ENCODE assay signal across 8 cellular contexts in the genomic region with DNA sequence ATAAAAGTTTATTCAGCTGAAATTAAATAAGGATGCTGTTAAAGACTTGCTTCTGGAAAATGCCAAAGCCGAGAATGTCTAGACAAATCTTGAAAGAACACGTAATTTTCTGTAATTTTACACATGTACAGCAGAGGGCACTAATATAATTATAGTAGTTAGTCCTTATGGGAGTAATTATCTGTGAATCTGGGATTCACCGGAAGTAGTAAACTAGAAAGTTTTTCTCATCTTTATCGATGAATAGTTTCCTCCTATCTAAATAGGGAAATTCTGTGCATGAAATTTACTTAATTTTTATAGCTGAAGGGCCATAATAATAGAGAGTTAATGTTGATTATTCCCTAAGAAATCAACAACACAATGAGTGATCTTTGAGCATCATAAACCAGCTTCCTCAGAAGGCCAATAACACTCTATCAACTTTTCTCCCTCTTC. TPM values are rescaled to one million over a fixed set of nuclear protein-coding genes. Genes with fewer than 3 reads are reported as not detected.
DNase-seq lines count a peak whose midpoint lies in the region; ATAC-seq, FAIRE-seq and TF ChIP-seq lines count a peak whose summit lies in the region.

No MANE protein-coding gene starts in this region.

- no peak overlapping the region for H3K27ac Mint-ChIP-seq in brain

- H3K27me3 Mint-ChIP-seq in brain = peaks cover 3% of the 10 kb centered on the region

- peaks cover 0 to 5% (median 2%) of the 10 kb centered on the region in 5 experiments for H3K9me3 Mint-ChIP-seq in brain

- no peak overlapping the region for H3K4me3 Mint-ChIP-seq in brain

- no peaks in the 10 kb centered on the region for H3K27me3 ChIP-seq in right lobe of liver

- DNase-seq in SIG-M5 treated with dmso at 0.1 percent for 504 hours (lab: John Stamatoyannopoulos, UW; ENCODE audit: unreplicated experiment) (peak; percentile 37), SIG-M5 (lab: John Stamatoyannopoulos, UW) (no peak), NCI-H2227 (lab: John Stamatoyannopoulos, UW; ENCODE audit: unreplicated experiment) (peak; percentile 42), right lobe of liver (no peak), GM12892 (ENCODE audit: insufficient read length) (no peak)

- peaks cover 0 to 7% (median 1%) of the 10 kb centered on the region in 4 donors for H3K4me1 ChIP-seq in right lobe of liver

- no peak for FAIRE-seq in GM12892 (lab: Jason Lieb, UNC)

- TF ChIP-seq CTCF in brain (conservative IDR thresholded peaks at IDR 0.05) (peak; percentile 56 to 60), right lobe of liver (IDR thresholded peaks at IDR 0.05) (peak; percentile 46 to 66 (median 55))

- 4% methylated on average over 4 of the region's 4 CpGs for WGBS in right lobe of liver (ENCODE audit: insufficient coverage, low coverage, low lambda C conversion rate, missing lambda C conversion rate)

- TF ChIP-seq POLR2A in right lobe of liver (IDR thresholded peaks at IDR 0.05) (no peak), GM12892 (IDR thresholded peaks at IDR 0.05; ENCODE audit: low read depth, low read length) (no peak)

- H3K4me3 ChIP-seq in right lobe of liver = no peak overlapping the region

- H3K27ac ChIP-seq in right lobe of liver = no peak overlapping the region

- peaks cover 4% of the 10 kb centered on the region for H3K4me1 Mint-ChIP-seq in brain

- intact Hi-C loops in right lobe of liver (cut with DNase I) = loop anchor here in 1 of 2 donors (10.0 kb wide), 1 partner anchor 348 kb away; no protein-coding TSS in a partner anchor

- peak; percentile 76 to 91 (median 84) for ATAC-seq in right lobe of liver
- no peak for ATAC-seq in GM19035 (IDR thresholded peaks at IDR 0.05; ENCODE audit: unreplicated experiment)
- ATAC-seq in HG03571 (IDR thresholded peaks at IDR 0.05; ENCODE audit: unreplicated experiment) = no peak

- H3K9me3 ChIP-seq in right lobe of liver = no peaks in the 10 kb centered on the region

- no peaks in the 10 kb centered on the region for H3K36me3 Mint-ChIP-seq in brain

- no peaks in the 10 kb centered on the region for H3K36me3 ChIP-seq in right lobe of liver

RNA-seq across cellular contexts. Expression of gene CNTLN, which starts 18.4 kb away (rescaled TPM):
- polyA plus RNA-seq in brain (ENCODE audit: insufficient read depth, low read depth, low replicate concordance) = 4.0 TPM
- total RNA-seq in right lobe of liver = 10 to 100 TPM in 2 of 6 experiments, 1 to 10 TPM in 4; 7.4 to 10.3 (median 9.5) TPM
- 4.9 TPM for polyA plus RNA-seq in GM12892 (2012; ENCODE audit: missing spikeins)

Comparison
In these comparisons a context has a peak if more than half of its experiments do, and no peak if none do; other contexts are left out.
1. DNase-seq: peak in SIG-M5 treated with dmso at 0.1 percent for 504 hours (single experiment) and NCI-H2227 (single experiment); none in SIG-M5 (single experiment), right lobe of liver (0 of 3) and GM12892 (single experiment).
2. ATAC-seq: peak in right lobe of liver (4 of 4); none in GM19035 (single experiment) and HG03571 (single experiment).